Comparison of ENCODE assay signal across 8 cellular contexts in the genomic region with DNA sequence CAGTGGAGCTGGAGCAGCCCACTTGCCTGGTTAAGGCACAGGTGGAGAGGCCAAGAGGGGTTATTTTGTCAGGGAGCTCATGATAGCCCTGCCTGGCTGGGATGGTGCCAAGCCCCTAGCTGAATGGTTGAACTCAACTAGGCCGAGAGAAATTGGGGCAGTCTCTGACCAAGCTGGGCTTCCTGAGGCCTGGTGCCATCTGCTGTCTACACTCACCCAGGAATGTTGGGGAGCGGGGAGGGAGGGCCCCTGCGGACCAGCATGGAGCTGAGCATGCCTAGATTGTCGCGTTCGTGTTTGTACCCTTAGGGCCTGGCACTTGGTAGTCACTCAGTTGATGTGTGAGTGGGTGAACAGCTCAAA. TPM values are rescaled to one million over a fixed set of nuclear protein-coding genes. Genes with fewer than 3 reads are reported as not detected.
DNase-seq lines count a peak whose midpoint lies in the region; ATAC-seq, FAIRE-seq and TF ChIP-seq lines count a peak whose summit lies in the region.

No MANE protein-coding gene starts in this region.

- H2AFZ ChIP-seq in DND-41 (ENCODE audit: low read depth, low read length) (no peak overlapping the region), PC-3 (ENCODE audit: low read length) (no peak overlapping the region)

- H3K9me2 ChIP-seq in PC-3 (replicated peaks; ENCODE audit: low read length): no peaks in the 10 kb centered on the region

- 22 to 41% (median 37%) methylated on average over 6 of the region's 6 CpGs for WGBS in small intestine, 3 donors

- CTCF ChIA-PET in PC-3 (lab: Charles Lee): interaction anchor here (0.9 kb wide), 1 partner anchor 17 kb away, joined by 3 read pairs; no protein-coding TSS in a partner anchor

- H3K9me3 ChIP-seq in DND-41 (ENCODE audit: insufficient read depth, low read length, severe bottlenecking) (no peaks in the 10 kb centered on the region), PC-3 (ENCODE audit: low read length) (no peaks in the 10 kb centered on the region), neutrophil (no peaks in the 10 kb centered on the region), small intestine (ENCODE audit: control insufficient read depth, low read depth) (no peaks in the 10 kb centered on the region)

- intact Hi-C loops in PC-3 (cut with micrococcal nuclease): loop anchor here (5.0 kb wide), 1 partner anchor 770 kb away; the partner anchor contains the start of gene RAD18

- H3K27ac ChIP-seq in DND-41 (ENCODE audit: low read length) (peak overlapping the region; percentile 100), PC-3 (ENCODE audit: low read length) (no peak overlapping the region), epithelial cell of prostate (peak overlapping the region; percentile 89), neutrophil (peak overlapping the region; percentile 98), small intestine (ENCODE audit: low read depth in 1 of 2, low read length in 1 of 2) (no peak overlapping the region)

- H3K4me3 ChIP-seq in DND-41 (ENCODE audit: low read depth in 1 of 2, low read length in 2 of 2) (peak overlapping the region; percentile 84 to 88; a peak in 3 of 4 replicates), PC-3 (ENCODE audit: low read length) (peak overlapping the region; percentile 89), neutrophil (ENCODE audit: low read depth in 1 of 2, low read length in 1 of 2) (peak overlapping the region; percentile 91 to 98), small intestine (ENCODE audit: low read depth in 1 of 2, low read length in 2 of 2) (peak overlapping the region in 1 of 2 donors; percentile 95)

- ATAC-seq in DND-41 (ENCODE audit: insufficient read depth, low read depth) (no peak), PC-3 (no peak)

- BruUV-seq in PC-3 (replicated peaks; lab: Mats Ljungman, UMichigan): TSS peak; percentile 41

- no peak for DNase-seq in DND-41
- no peak for DNase-seq in PC-3
- DNase-seq in epithelial cell of prostate (ENCODE audit: low read depth, low spot score): no peak
- no peak for DNase-seq in COLO829 (ENCODE audit: low spot score)
- no peak for DNase-seq in occipital lobe (lab: John Stamatoyannopoulos, UW)
- no peak for DNase-seq in small intestine
- DNase-seq in DMS79 (lab: John Stamatoyannopoulos, UW): no peak

- peaks cover 38% of the 10 kb centered on the region for H3K4me1 ChIP-seq in DND-41 (ENCODE audit: insufficient read depth, low read length)
- H3K4me1 ChIP-seq in PC-3 (ENCODE audit: insufficient read depth, low read length): peaks cover 20% of the 10 kb centered on the region
- H3K4me1 ChIP-seq in neutrophil (ENCODE audit: control insufficient read depth in 1 of 2, insufficient read depth in 1 of 2, low read depth in 1 of 2, low read length in 1 of 2): peaks cover 19 to 25% of the 10 kb centered on the region in 2 experiments
- peaks cover 0 to 3% of the 10 kb centered on the region in 2 donors for H3K4me1 ChIP-seq in small intestine (ENCODE audit: control insufficient read depth in 2 of 2, insufficient read depth in 1 of 2, low read depth in 1 of 2, low read length in 1 of 2)

- H3K4me2 ChIP-seq in DND-41 (ENCODE audit: insufficient read depth, low read length) (peak overlapping the region; percentile 95), PC-3 (ENCODE audit: low read length) (peak overlapping the region; percentile 97)

- H3K79me2 ChIP-seq in DND-41 (ENCODE audit: insufficient read depth, low read length) (peaks cover 57% of the 10 kb centered on the region), PC-3 (ENCODE audit: low read length) (peaks cover 50% of the 10 kb centered on the region)

- FAIRE-seq in small intestine (lab: Jason Lieb, UNC): no peak

- TF ChIP-seq CTCF in DND-41 (IDR thresholded peaks at IDR 0.05; ENCODE audit: borderline replicate concordance, extremely low read depth, low read length, poor library complexity, severe bottlenecking) (no peak), PC-3 (conservative IDR thresholded peaks at IDR 0.05; ENCODE audit: low read depth, low read length) (no peak), neutrophil (IDR thresholded peaks at IDR 0.05) (no peak)

- peaks cover 49% of the 10 kb centered on the region for H3K36me3 ChIP-seq in DND-41 (ENCODE audit: insufficient read depth, low read length)
- peaks cover 28% of the 10 kb centered on the region for H3K36me3 ChIP-seq in PC-3 (ENCODE audit: low read depth, low read length)
- H3K36me3 ChIP-seq in neutrophil: peaks cover 34% of the 10 kb centered on the region
- H3K36me3 ChIP-seq in small intestine (ENCODE audit: control insufficient read depth in 2 of 2, insufficient read depth in 2 of 2, low read length in 2 of 2): peaks cover 0 to 5% of the 10 kb centered on the region in 2 donors

- no peaks in the 10 kb centered on the region for H3F3A ChIP-seq in PC-3 (ENCODE audit: low read length, unreplicated experiment)

- H4K20me1 ChIP-seq in DND-41 (ENCODE audit: insufficient read depth, low read length) (peaks cover 39% of the 10 kb centered on the region), PC-3 (ENCODE audit: low read length) (peaks cover 13% of the 10 kb centered on the region)

- H3K27me3 ChIP-seq in DND-41 (ENCODE audit: insufficient read depth, low read length, poor library complexity) (no peaks in the 10 kb centered on the region), PC-3 (ENCODE audit: low read length) (no peaks in the 10 kb centered on the region), neutrophil (no peaks in the 10 kb centered on the region), small intestine (ENCODE audit: control insufficient read depth in 2 of 2, insufficient read depth in 2 of 2, low read length in 2 of 2) (no peaks in the 10 kb centered on the region)

- POLR2A ChIA-PET in PC-3 (lab: Charles Lee; ENCODE audit: unreplicated experiment): no interaction called here

- H3K9ac ChIP-seq in DND-41 (ENCODE audit: low read depth, low read length) (peak overlapping the region; percentile 96), PC-3 (ENCODE audit: low read length) (peak overlapping the region; percentile 99)

RNA-seq across cellular contexts. Expression of gene BRPF1, which starts 1.2 kb away (rescaled TPM):
- 27.0 and 29.8 TPM in 2 replicates for total RNA-seq in PC-3 (2014; rRNA removed)
- 16.8 TPM for total RNA-seq in occipital lobe
- 1 to 10 TPM; 5.1 to 8.2 (median 7.0) TPM for polyA plus RNA-seq in small intestine

RNA-seq across cellular contexts. Expression of gene OGG1, which starts 17.0 kb away (rescaled TPM):
- 38.7 and 47.3 TPM in 2 replicates for total RNA-seq in PC-3 (2014; rRNA removed)
- total RNA-seq in occipital lobe: 61.3 TPM
- polyA plus RNA-seq in small intestine: 10 to 100 TPM; 25.4 to 51.0 (median 35.1) TPM

RNA-seq across cellular contexts. Expression of gene CPNE9, which starts 29.1 kb away (rescaled TPM):
- total RNA-seq in PC-3 (2014; rRNA removed) (0.07 TPM in 1 of 2 replicates, not detected in the other), occipital lobe (0.31 TPM)
- under 1 TPM in 1 of 3 donors, not detected in 2; 0.92 TPM for polyA plus RNA-seq in small intestine

RNA-seq across cellular contexts. Expression of gene CAMK1, which starts 37.0 kb away (rescaled TPM):
- total RNA-seq in PC-3 (2014; rRNA removed) (36.6 and 53.2 TPM in 2 replicates), occipital lobe (56.1 TPM)
- 10 to 100 TPM; 10.1 to 22.5 (median 17.8) TPM for polyA plus RNA-seq in small intestine

RNA-seq across cellular contexts. Expression of gene TADA3, which starts 59.5 kb away (rescaled TPM):
- 85.4 and 85.9 TPM in 2 replicates for total RNA-seq in PC-3 (2014; rRNA removed)
- total RNA-seq in occipital lobe: 28.1 TPM
- 10 to 100 TPM; 41.1 to 59.0 (median 43.0) TPM for polyA plus RNA-seq in small intestine

Comparison
In these comparisons a context has a peak if more than half of its experiments do, and no peak if none do; other contexts are left out.
1. H3K27ac ChIP-seq: peak in DND-41 (single experiment), epithelial cell of prostate (single experiment) and neutrophil (single experiment); none in PC-3 (single experiment) and small intestine (0 of 2).